1 cellular context compared by ENCODE assay signal in the genomic region with DNA sequence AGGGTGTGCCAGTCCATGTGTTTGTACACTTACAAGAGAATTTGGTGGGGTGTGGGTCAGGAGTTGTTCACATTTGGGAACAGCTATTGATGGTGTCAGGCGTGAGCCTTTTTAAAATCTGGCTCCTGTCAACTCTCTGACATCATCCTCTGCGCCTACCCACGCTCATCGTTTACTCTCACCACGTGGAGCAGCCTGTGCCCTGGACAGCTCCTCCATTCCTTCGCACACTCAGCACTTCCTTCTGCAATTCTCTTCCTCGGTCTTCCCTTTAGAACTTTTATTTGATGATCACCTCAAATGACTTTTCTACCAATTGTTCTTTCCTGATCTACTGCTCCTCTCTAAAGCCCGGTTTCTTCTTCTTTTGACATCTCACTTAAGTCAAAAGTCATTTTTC.
TF ChIP-seq lines count a peak whose summit lies in the region.

No MANE protein-coding gene starts in this region.

TF ChIP-seq in Ishikawa, 13 proteins besides CTCF, POLR2A, EP300 and RAD21 (continued from another document):
- TF ChIP-seq, protein P1, sequence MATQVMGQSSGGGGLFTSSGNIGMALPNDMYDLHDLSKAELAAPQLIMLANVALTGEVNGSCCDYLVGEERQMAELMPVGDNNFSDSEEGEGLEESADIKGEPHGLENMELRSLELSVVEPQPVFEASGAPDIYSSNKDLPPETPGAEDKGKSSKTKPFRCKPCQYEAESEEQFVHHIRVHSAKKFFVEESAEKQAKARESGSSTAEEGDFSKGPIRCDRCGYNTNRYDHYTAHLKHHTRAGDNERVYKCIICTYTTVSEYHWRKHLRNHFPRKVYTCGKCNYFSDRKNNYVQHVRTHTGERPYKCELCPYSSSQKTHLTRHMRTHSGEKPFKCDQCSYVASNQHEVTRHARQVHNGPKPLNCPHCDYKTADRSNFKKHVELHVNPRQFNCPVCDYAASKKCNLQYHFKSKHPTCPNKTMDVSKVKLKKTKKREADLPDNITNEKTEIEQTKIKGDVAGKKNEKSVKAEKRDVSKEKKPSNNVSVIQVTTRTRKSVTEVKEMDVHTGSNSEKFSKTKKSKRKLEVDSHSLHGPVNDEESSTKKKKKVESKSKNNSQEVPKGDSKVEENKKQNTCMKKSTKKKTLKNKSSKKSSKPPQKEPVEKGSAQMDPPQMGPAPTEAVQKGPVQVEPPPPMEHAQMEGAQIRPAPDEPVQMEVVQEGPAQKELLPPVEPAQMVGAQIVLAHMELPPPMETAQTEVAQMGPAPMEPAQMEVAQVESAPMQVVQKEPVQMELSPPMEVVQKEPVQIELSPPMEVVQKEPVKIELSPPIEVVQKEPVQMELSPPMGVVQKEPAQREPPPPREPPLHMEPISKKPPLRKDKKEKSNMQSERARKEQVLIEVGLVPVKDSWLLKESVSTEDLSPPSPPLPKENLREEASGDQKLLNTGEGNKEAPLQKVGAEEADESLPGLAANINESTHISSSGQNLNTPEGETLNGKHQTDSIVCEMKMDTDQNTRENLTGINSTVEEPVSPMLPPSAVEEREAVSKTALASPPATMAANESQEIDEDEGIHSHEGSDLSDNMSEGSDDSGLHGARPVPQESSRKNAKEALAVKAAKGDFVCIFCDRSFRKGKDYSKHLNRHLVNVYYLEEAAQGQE (IDR thresholded peaks at IDR 0.05; ENCODE audit: low read depth): peak; percentile 62; the same call in 1 of the 2 replicates
TF ChIP-seq in Ishikawa: peak in this region for 2.
